Comparison of ENCODE assay signal across 12 cellular contexts in the genomic region with DNA sequence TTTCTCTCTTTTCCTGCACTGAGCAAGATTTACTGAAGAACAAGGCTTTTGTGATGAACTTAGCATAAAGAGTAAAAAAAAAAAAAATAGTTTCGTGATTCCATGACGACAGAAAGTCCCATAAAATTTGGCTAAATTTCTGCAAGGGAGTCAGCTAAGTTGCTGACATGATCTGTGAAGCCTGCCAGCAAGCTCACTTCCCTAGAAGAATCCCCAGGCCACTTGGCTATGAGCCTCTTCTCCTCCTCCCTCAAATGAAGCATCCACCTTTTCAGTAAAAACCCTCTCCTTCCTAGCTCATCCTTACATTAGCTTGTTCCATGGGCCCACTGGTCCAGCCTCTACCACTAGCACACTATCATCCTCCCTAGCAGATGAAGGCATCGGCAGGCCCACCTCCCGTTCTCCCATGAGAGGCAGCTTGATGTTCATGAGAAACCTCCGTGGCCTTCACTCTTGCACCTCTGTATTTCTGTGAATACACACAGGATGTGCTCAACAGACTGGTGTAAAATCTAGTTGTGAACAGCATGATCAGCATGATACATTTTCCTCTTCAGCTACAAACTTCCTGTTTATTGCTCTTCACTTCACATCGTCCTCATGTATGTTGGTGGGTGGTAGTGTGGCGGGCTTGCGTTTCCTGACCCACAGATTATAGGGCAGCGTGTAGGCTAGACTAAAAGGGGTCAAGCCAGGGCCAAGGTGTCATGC. TPM values are rescaled to one million over a fixed set of nuclear protein-coding genes. Genes with fewer than 3 reads are reported as not detected.
A peak's percentile ranks its signal among the peaks of the same experiment; 100 is the strongest.
DNase-seq lines count a peak whose midpoint lies in the region; ATAC-seq and TF ChIP-seq lines count a peak whose summit lies in the region.
"Had no signal": no experiment of that assay in that cellular context is flagged by ENCODE, and none has a peak within 500 bp of the region (broad histone marks: within the 10 kb centered on the region; RNA-seq: fewer than 3 reads in every experiment).

No MANE protein-coding gene starts in this region.

- no peak overlapping the region for H2BK5ac ChIP-seq in H9 (ENCODE audit: insufficient read length, low read length)

- H3K27me3 ChIP-seq in adrenal gland (no peaks in the 10 kb centered on the region), SJCRH30 (peaks cover 18% of the 10 kb centered on the region), H9 (ENCODE audit: insufficient read depth, low read length) (no peaks in the 10 kb centered on the region; the same call in 1 of the 2 replicates)
- no peaks in the 10 kb centered on the region for H3K27me3 ChIP-seq in naive thymus-derived CD4-positive, alpha-beta T cell (ENCODE audit: control insufficient read depth in 2 of 2, insufficient read depth in 2 of 2, low read length in 2 of 2)

- no peaks in the 10 kb centered on the region for H3K79me2 ChIP-seq in H9 (ENCODE audit: insufficient read depth, low read length)

- TF ChIP-seq POLR2A in adrenal gland (IDR thresholded peaks at IDR 0.05) = no peak

- H3K9me3 ChIP-seq in adrenal gland (replicated peaks in 1 of 3) (no peaks in the 10 kb centered on the region), SJCRH30 (replicated peaks) (no peaks in the 10 kb centered on the region), H9 (ENCODE audit: control insufficient read depth, low read depth, low read length) (no peaks in the 10 kb centered on the region)
- H3K9me3 ChIP-seq in naive thymus-derived CD4-positive, alpha-beta T cell (ENCODE audit: control insufficient read depth in 2 of 3, low read length in 3 of 3) = no peaks in the 10 kb centered on the region

- H3K4me1 Mint-ChIP-seq in naive thymus-derived CD4-positive, alpha-beta T cell = peaks cover 58 to 99% (median 92%) of the 10 kb centered on the region in 7 donors
- H3K4me1 Mint-ChIP-seq in H9 = peaks cover 6 to 16% of the 10 kb centered on the region in 2 experiments

- peaks cover 0 to 6% of the 10 kb centered on the region in 2 donors for H3K4me1 ChIP-seq in adrenal gland (replicated peaks in 1 of 2)
- peaks cover 84 to 89% of the 10 kb centered on the region in 2 donors for H3K4me1 ChIP-seq in naive thymus-derived CD4-positive, alpha-beta T cell (ENCODE audit: control insufficient read depth in 2 of 2, insufficient read depth in 2 of 2, low read length in 2 of 2)
- H3K4me1 ChIP-seq in urinary bladder (ENCODE audit: insufficient read depth) = no peaks in the 10 kb centered on the region
- no peaks in the 10 kb centered on the region for H3K4me1 ChIP-seq in SJCRH30
- no peaks in the 10 kb centered on the region for H3K4me1 ChIP-seq in H9 (ENCODE audit: insufficient read depth, low read length)

- H3K36me3 ChIP-seq in adrenal gland (replicated peaks in 1 of 2) (no peaks in the 10 kb centered on the region), urinary bladder (ENCODE audit: insufficient read depth) (no peaks in the 10 kb centered on the region), SJCRH30 (no peaks in the 10 kb centered on the region)
- H3K36me3 ChIP-seq in naive thymus-derived CD4-positive, alpha-beta T cell (ENCODE audit: control insufficient read depth in 2 of 3, insufficient read depth in 3 of 3, low read length in 3 of 3) = peaks cover 0 to 17% (median 3%) of the 10 kb centered on the region in 3 experiments

- H3K4me3 Mint-ChIP-seq in naive thymus-derived CD4-positive, alpha-beta T cell = peak overlapping the region; percentile 79 to 97 (median 90)
- no peak overlapping the region for H3K4me3 Mint-ChIP-seq in H9
- H3K4me3 Mint-ChIP-seq: HFFc6 had no signal

- POLR2A ChIA-PET in naive thymus-derived CD4-positive, alpha-beta T cell (lab: Charles Lee) = interaction anchor here (0.6 to 19.0 kb wide), 32 partner anchors 9 to 273 kb away, joined by 3 to 637 read pairs (median 7); partner anchors contain the start of genes GIMAP1, GIMAP2, GIMAP4 and GIMAP5

- H3K23ac ChIP-seq in H9 (ENCODE audit: insufficient read length, low read depth, low read length) = no peak overlapping the region

- H3K4ac ChIP-seq in H9 (ENCODE audit: low read depth, low read length) = no peak overlapping the region

- H3K79me1 ChIP-seq in H9 (ENCODE audit: insufficient read depth, low read depth, low read length, poor library complexity, severe bottlenecking) = no peaks in the 10 kb centered on the region

- TF ChIP-seq CTCF in adrenal gland (IDR thresholded peaks at IDR 0.05) = no peak
- no peak for TF ChIP-seq CTCF in H9 (conservative IDR thresholded peaks at IDR 0.05)

- H3K4me2 ChIP-seq in H9 (ENCODE audit: insufficient read depth, insufficient read length, low read length) = no peak overlapping the region
- H3K4me2 ChIP-seq: PC-9 had no signal

- 58 to 72% (median 67%) methylated on average over 9 of the region's 9 CpGs for WGBS in adrenal gland, 4 donors
- 66% methylated on average over 9 of the region's 9 CpGs for WGBS in urinary bladder
- WGBS in H9 (ENCODE audit: extremely low coverage, insufficient read length, low lambda C conversion rate) = no CpG with 5 or more reads among the region's 9 CpGs

- CTCF ChIA-PET in naive thymus-derived CD4-positive, alpha-beta T cell (lab: Charles Lee) = interaction anchor here (0.5 to 1.8 kb wide), 13 partner anchors 16 to 571 kb away, joined by 3 to 16 read pairs (median 4); partner anchors contain the start of gene GIMAP8

- no peak overlapping the region for H3T11ph ChIP-seq in H9 (ENCODE audit: low read length)

- H3K9ac ChIP-seq in H9 (ENCODE audit: extremely low read depth, insufficient read length, low read length) = no peak overlapping the region

- no peak overlapping the region for H3K4me3 ChIP-seq in adrenal gland
- peak overlapping the region; percentile 12 for H3K4me3 ChIP-seq in naive thymus-derived CD4-positive, alpha-beta T cell (ENCODE audit: low read length)
- no peak overlapping the region for H3K4me3 ChIP-seq in urinary bladder (ENCODE audit: low read depth, low read length)
- no peak overlapping the region for H3K4me3 ChIP-seq in SJCRH30
- H3K4me3 ChIP-seq: PC-9 had no signal

- H3K14ac ChIP-seq in H9 (ENCODE audit: insufficient read depth, low read length) = no peak overlapping the region

- H2AFZ ChIP-seq in H9 (ENCODE audit: low read length) = no peak overlapping the region
- H2AFZ ChIP-seq: PC-9 had no signal

- H3K27ac ChIP-seq in adrenal gland (peak overlapping the region in 4 of 5 donors; percentile 14 to 76 (median 28)), urinary bladder (ENCODE audit: low read depth) (peak overlapping the region; percentile 67), SJCRH30 (no peak overlapping the region), H9 (ENCODE audit: insufficient read length, low read depth, low read length) (no peak overlapping the region)
- H3K27ac ChIP-seq in naive thymus-derived CD4-positive, alpha-beta T cell (ENCODE audit: low read depth, low read length) = peak overlapping the region; percentile 95
- H3K27ac ChIP-seq: PC-9 had no signal

- H3K36me3 Mint-ChIP-seq in naive thymus-derived CD4-positive, alpha-beta T cell = peaks cover 14 to 53% (median 36%) of the 10 kb centered on the region in 5 donors
- H3K36me3 Mint-ChIP-seq in H9 (ENCODE audit: insufficient read depth in 1 of 3, low read depth in 3 of 3) = no peaks in the 10 kb centered on the region

- peaks cover 0 to 4% (median 2%) of the 10 kb centered on the region in 11 donors for H3K9me3 Mint-ChIP-seq in naive thymus-derived CD4-positive, alpha-beta T cell
- H3K9me3 Mint-ChIP-seq in H9 = peaks cover 0 to 2% of the 10 kb centered on the region in 2 experiments; a peak in 2 of 5 replicates

- H4K5ac ChIP-seq in H9 (ENCODE audit: insufficient read length, low read depth, low read length) = no peak overlapping the region

- no peak overlapping the region for H2AK5ac ChIP-seq in H9 (ENCODE audit: insufficient read length, low read length)

- H2BK120ac ChIP-seq in H9 (ENCODE audit: low read depth, low read length, poor library complexity, severe bottlenecking) = no peak overlapping the region

- H2BK12ac ChIP-seq in H9 (ENCODE audit: insufficient read length, low read depth, low read length) = no peak overlapping the region

- H4K91ac ChIP-seq in H9 (ENCODE audit: insufficient read length, low read depth, low read length) = no peak overlapping the region

- H2BK20ac ChIP-seq in H9 (ENCODE audit: low read depth, low read length, poor library complexity, severe bottlenecking) = no peak overlapping the region

- H3K23me2 ChIP-seq in H9 (ENCODE audit: insufficient read length, low read depth, low read length, poor library complexity, severe bottlenecking) = no peaks in the 10 kb centered on the region

- no peak overlapping the region for H2BK15ac ChIP-seq in H9 (ENCODE audit: low read depth, low read length)

- no peaks in the 10 kb centered on the region for H3K27me3 Mint-ChIP-seq in naive thymus-derived CD4-positive, alpha-beta T cell
- peaks cover 74% of the 10 kb centered on the region for H3K27me3 Mint-ChIP-seq in H9 (ENCODE audit: low read depth)

- peak overlapping the region; percentile 97 to 100 (median 100) for H3K27ac Mint-ChIP-seq in naive thymus-derived CD4-positive, alpha-beta T cell
- no peak overlapping the region for H3K27ac Mint-ChIP-seq in H9
- H3K27ac Mint-ChIP-seq: HFFc6 had no signal

- DNase-seq in Right ventricle myocardium inferior (ENCODE audit: missing footprints) (no peak), cardiac septum (ENCODE audit: low spot score) (no peak), adrenal gland (peak in 2 of 7 donors; percentile 29 to 42), DMS114 treated with DMSO at 0.1 percent for 48 hours (lab: John Stamatoyannopoulos, UW; ENCODE audit: unreplicated experiment) (no peak), SJCRH30 (no peak), H9 (no peak)
- peak in 8 of 9 donors; percentile 46 to 81 (median 71) for DNase-seq in naive thymus-derived CD4-positive, alpha-beta T cell
- DNase-seq: HFFc6, NCI-H146, PC-9 had no signal

- no peak overlapping the region for H4K8ac ChIP-seq in H9 (replicated peaks; ENCODE audit: insufficient read length, low read depth, low read length)

- intact Hi-C loops in Right ventricle myocardium inferior (cut with DNase I) (no loop called here), cardiac septum (cut with DNase I) (no loop called here), adrenal gland (cut with DNase I) (no loop called here)
- intact Hi-C loops in naive thymus-derived CD4-positive, alpha-beta T cell (cut with micrococcal nuclease) = loop anchor here (1.0 to 5.0 kb wide), 9 partner anchors 22 to 531 kb away; partner anchors contain the start of genes GIMAP7 (in 1 of the 2) and GIMAP8 (in 1 of the 2)

- H3K56ac ChIP-seq in H9 (ENCODE audit: insufficient read length, low read depth, low read length) = no peak overlapping the region

- no peaks in the 10 kb centered on the region for H4K20me1 ChIP-seq in H9 (ENCODE audit: control insufficient read depth, insufficient read depth, insufficient read length)

- H3K18ac ChIP-seq in H9 (ENCODE audit: insufficient read length, low read depth, low read length) = no peak overlapping the region

- ATAC-seq in Right ventricle myocardium inferior = peak; percentile 21
- peak; percentile 68 for ATAC-seq in naive thymus-derived CD4-positive, alpha-beta T cell

RNA-seq across cellular contexts. Expression of gene GIMAP8, which starts 30.9 kb away (rescaled TPM):
- total RNA-seq in Right ventricle myocardium inferior (14.9 TPM), cardiac septum (16.3 TPM), adrenal gland (10 to 100 TPM in 5 of 8 donors, 1 to 10 TPM in 3; 8.2 to 18.4 (median 11.6) TPM), urinary bladder (15.2 TPM), H9 (2021) (not detected in 2 replicates)
- polyA plus RNA-seq in adrenal gland (1 to 10 TPM; 6.1 to 9.3 (median 6.8) TPM), urinary bladder (14.3 TPM)
- total RNA-seq in naive thymus-derived CD4-positive, alpha-beta T cell = 10 to 100 TPM; 13.8 to 69.7 (median 52.5) TPM
- polyA plus RNA-seq in naive thymus-derived CD4-positive, alpha-beta T cell = 10 to 100 TPM; 26.0 to 56.5 TPM
- not detected in 2 replicates for total RNA-seq in SJCRH30 (2014; rRNA removed; shearing (Covaris generic))
- total RNA-seq: HFFc6, PC-9 had no signal
- polyA plus RNA-seq: neural cell had no signal

RNA-seq across cellular contexts. Expression of gene GIMAP7, which starts 33.3 kb away (rescaled TPM):
- 21.4 TPM for total RNA-seq in Right ventricle myocardium inferior
- total RNA-seq in cardiac septum = 13.0 TPM
- total RNA-seq in adrenal gland = 10 to 100 TPM in 7 of 8 donors, 1 to 10 TPM in 1; 4.2 to 24.8 (median 18.0) TPM
- 10 to 100 TPM; 17.6 to 39.3 (median 24.7) TPM for polyA plus RNA-seq in adrenal gland
- 100 to 1,000 TPM in 3 of 5 experiments, 10 to 100 TPM in 2; 66.3 to 555 (median 321) TPM for total RNA-seq in naive thymus-derived CD4-positive, alpha-beta T cell
- 1,000 to 10,000 TPM in 1 of 2 donors, 100 to 1,000 TPM in 1; 772 to 1,293 TPM for polyA plus RNA-seq in naive thymus-derived CD4-positive, alpha-beta T cell
- total RNA-seq in urinary bladder = 16.2 TPM
- 33.2 TPM for polyA plus RNA-seq in urinary bladder
- not detected in 2 replicates for total RNA-seq in SJCRH30 (2014; rRNA removed; shearing (Covaris generic))
- total RNA-seq in H9 (2021) = not detected in 2 replicates
- total RNA-seq: HFFc6, PC-9 had no signal
- polyA plus RNA-seq: neural cell had no signal

Comparison
In these comparisons a context has a peak if more than half of its experiments do, and no peak if none do; other contexts are left out.
1. DNase-seq: peak in naive thymus-derived CD4-positive, alpha-beta T cell (8 of 9); none in Right ventricle myocardium inferior (single experiment), cardiac septum (single experiment), DMS114 treated with DMSO at 0.1 percent for 48 hours (single experiment), SJCRH30 (0 of 2) and H9 (single experiment).
2. H3K27ac ChIP-seq: peak in adrenal gland (4 of 5), naive thymus-derived CD4-positive, alpha-beta T cell (single experiment) and urinary bladder (single experiment); none in SJCRH30 (single experiment) and H9 (single experiment).
3. H3K27ac Mint-ChIP-seq: peak in naive thymus-derived CD4-positive, alpha-beta T cell (9 of 9); none in H9 (0 of 3).
4. H3K4me3 Mint-ChIP-seq: peak in naive thymus-derived CD4-positive, alpha-beta T cell (10 of 10); none in H9 (0 of 2).
5. intact Hi-C loops: an anchor here in naive thymus-derived CD4-positive, alpha-beta T cell (1.0 to 5.0 kb wide); none called in Right ventricle myocardium inferior, cardiac septum and adrenal gland.